ENCODE assay signal across 18 cellular contexts in the genomic region with DNA sequence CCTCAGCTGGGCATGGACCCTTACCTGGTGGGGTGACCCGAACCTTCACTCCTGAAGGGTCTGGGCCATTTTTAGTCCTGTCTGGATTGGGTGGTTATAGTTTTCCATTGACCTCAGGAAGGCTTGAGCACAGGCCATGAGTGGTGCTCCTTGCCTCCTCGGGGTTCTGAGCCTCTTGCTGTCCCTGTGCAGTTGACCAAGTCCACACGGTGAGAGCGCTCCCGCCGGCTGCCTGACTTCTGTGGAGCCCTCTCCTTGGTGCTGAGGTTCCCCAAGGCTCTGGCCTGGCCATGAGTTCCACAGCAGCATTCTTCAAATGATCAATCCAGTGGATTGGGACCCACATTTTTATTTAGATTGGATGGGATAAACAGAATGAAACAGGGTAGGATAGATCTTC.
DNase-seq lines count a peak whose midpoint lies in the region; ATAC-seq, FAIRE-seq and TF ChIP-seq lines count a peak whose summit lies in the region.
"Had no signal": no experiment of that assay in that cellular context is flagged by ENCODE, and none has a peak within 500 bp of the region (broad histone marks: within the 10 kb centered on the region; RNA-seq: fewer than 3 reads in every experiment).

No MANE protein-coding gene starts in this region.

- 87 to 93% (median 91%) methylated on average over 6 of the region's 6 CpGs for WGBS in spleen, 5 donors

- TF ChIP-seq CTCF in spleen (IDR thresholded peaks at IDR 0.05 in 8 of 11, conservative IDR thresholded peaks at IDR 0.05 in 3 of 11), result no peak

- TF ChIP-seq POLR2A in spleen (IDR thresholded peaks at IDR 0.05), result no peak

- intact Hi-C loops in spleen (cut with DNase I; ENCODE audit: low total_unique reads), result no loop called here

- H3K27ac Mint-ChIP-seq in activated naive CD4-positive, alpha-beta T cell treated with anti-CD3 and anti-CD28 coated beads, Interleukin-2, amount 50 U/mL, for 72 hours, result peak overlapping the region; percentile 61 to 70
- H3K27ac Mint-ChIP-seq in activated naive CD8-positive, alpha-beta T cell treated with anti-CD3 and anti-CD28 coated beads for 36 hours, result peak overlapping the region; percentile 36
- H3K27ac Mint-ChIP-seq: CD8-positive, alpha-beta memory T cell had no signal

- no peaks in the 10 kb centered on the region for H3K9me3 Mint-ChIP-seq in activated naive CD4-positive, alpha-beta T cell treated with anti-CD3 and anti-CD28 coated beads, Interleukin-2, amount 50 U/mL, for 72 hours
- no peaks in the 10 kb centered on the region for H3K9me3 Mint-ChIP-seq in activated naive CD8-positive, alpha-beta T cell treated with anti-CD3 and anti-CD28 coated beads for 36 hours
- H3K9me3 Mint-ChIP-seq: CD8-positive, alpha-beta memory T cell; IgD-negative memory B cell had no signal

- no peaks in the 10 kb centered on the region for H3K9me3 ChIP-seq in spleen
- H3K9me3 ChIP-seq: HAP-1 had no signal

- H3K4me3 Mint-ChIP-seq in activated naive CD8-positive, alpha-beta T cell treated with anti-CD3 and anti-CD28 coated beads for 36 hours, result no peak overlapping the region
- H3K4me3 Mint-ChIP-seq: CD8-positive, alpha-beta memory T cell had no signal

- no peaks in the 10 kb centered on the region for H3K27me3 ChIP-seq in spleen (replicated peaks in 1 of 7)

- H3K4me1 Mint-ChIP-seq in activated naive CD8-positive, alpha-beta T cell treated with anti-CD3 and anti-CD28 coated beads for 36 hours, result peaks cover 10% of the 10 kb centered on the region
- H3K4me1 Mint-ChIP-seq: CD8-positive, alpha-beta memory T cell had no signal

- no peak for FAIRE-seq in GM19239 (lab: Jason Lieb, UNC)
- FAIRE-seq: D721Med, HTR-8/SVneo had no signal

- no peaks in the 10 kb centered on the region for H3K27me3 Mint-ChIP-seq in activated naive CD8-positive, alpha-beta T cell treated with anti-CD3 and anti-CD28 coated beads for 36 hours

- H3K27ac ChIP-seq in spleen, result no peak overlapping the region

- DNase-seq in activated naive CD4-positive, alpha-beta T cell treated with anti-CD3 and anti-CD28 coated beads, Interleukin-2, amount 50 U/mL, for 72 hours (ENCODE audit: low spot score in 2 of 2), result peak in 1 of 2 donors; percentile 35
- no peak for DNase-seq in activated naive CD4-positive, alpha-beta T cell (lab: John Stamatoyannopoulos, UW)
- no peak for DNase-seq in activated naive CD8-positive, alpha-beta T cell treated with anti-CD3 and anti-CD28 coated beads for 36 hours
- DNase-seq in islet precursor cell (peak; percentile 56), spleen (peak; percentile 73), GM19239 (ENCODE audit: insufficient read length, low spot score) (no peak)
- no peak for DNase-seq in stimulated activated CD4-positive, alpha-beta T cell treated with anti-CD3 and anti-CD28 coated beads, Interleukin-4, amount 100 ng/mL, for 4 hours
- DNase-seq: ACHN; C1 segment of cervical spinal cord; CD8-positive, alpha-beta memory T cell; NCI-H1105; NCI-H2081 treated with DMSO at 0.1 percent for 48 hours had no signal

- ATAC-seq in activated naive CD4-positive, alpha-beta T cell treated with anti-CD3 and anti-CD28 coated beads, Interleukin-2, amount 50 U/mL, for 72 hours, result peak; percentile 11 to 35
- ATAC-seq in GM21515 (IDR thresholded peaks at IDR 0.05; ENCODE audit: unreplicated experiment), result no peak
- ATAC-seq: Panc1 had no signal

- H3K4me3 ChIP-seq in spleen, result no peak overlapping the region
- H3K4me3 ChIP-seq: HAP-1 had no signal

- H3K36me3 Mint-ChIP-seq in activated naive CD4-positive, alpha-beta T cell treated with anti-CD3 and anti-CD28 coated beads, Interleukin-2, amount 50 U/mL, for 72 hours, result no peaks in the 10 kb centered on the region
- peaks cover 2% of the 10 kb centered on the region for H3K36me3 Mint-ChIP-seq in activated naive CD8-positive, alpha-beta T cell treated with anti-CD3 and anti-CD28 coated beads for 36 hours
- H3K36me3 Mint-ChIP-seq: CD8-positive, alpha-beta memory T cell; IgD-negative memory B cell had no signal

- H3K4me1 ChIP-seq in spleen, result no peaks in the 10 kb centered on the region
- H3K4me1 ChIP-seq: HAP-1 had no signal

- H3K36me3 ChIP-seq in spleen, result peaks cover 0 to 15% (median 0%) of the 10 kb centered on the region in 6 donors
- H3K36me3 ChIP-seq: HAP-1 had no signal

Comparison
In these comparisons a context has a peak if more than half of its experiments do, and no peak if none do; other contexts are left out.
1. DNase-seq: peak in islet precursor cell (single experiment) and spleen (single experiment); none in activated naive CD4-positive, alpha-beta T cell (0 of 4), activated naive CD8-positive, alpha-beta T cell treated with anti-CD3 and anti-CD28 coated beads for 36 hours (single experiment), stimulated activated CD4-positive, alpha-beta T cell treated with anti-CD3 and anti-CD28 coated beads, Interleukin-4, amount 100 ng/mL, for 4 hours (0 of 2) and GM19239 (single experiment).